ENCODE assay signal across 18 cellular contexts in the genomic region with DNA sequence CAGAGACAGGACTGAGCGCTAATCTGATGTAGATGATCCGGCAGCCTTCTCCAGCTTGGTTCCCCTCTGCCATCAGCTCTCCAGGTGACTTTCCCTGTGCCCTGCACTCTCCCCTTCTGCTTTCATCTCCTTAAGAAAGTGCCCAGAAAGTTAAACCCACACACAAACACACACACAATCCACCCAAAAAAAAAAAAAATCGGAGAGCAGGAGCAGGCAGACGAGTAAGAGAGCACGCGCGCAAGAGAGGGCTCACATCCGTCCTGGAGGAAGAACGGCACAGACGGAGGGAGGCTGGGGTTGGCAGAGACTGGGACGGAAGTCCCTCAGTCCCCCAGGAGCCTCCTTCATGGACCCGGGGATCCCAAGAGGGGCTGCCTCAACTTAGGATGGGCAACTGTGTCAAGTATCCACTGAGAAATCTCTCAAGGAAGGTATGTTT. TPM values are rescaled to one million over a fixed set of nuclear protein-coding genes. Genes with fewer than 3 reads are reported as not detected.
A peak's percentile ranks its signal among the peaks of the same experiment; 100 is the strongest.
DNase-seq lines count a peak whose midpoint lies in the region; ATAC-seq, FAIRE-seq and TF ChIP-seq lines count a peak whose summit lies in the region.
"Had no signal": no experiment of that assay in that cellular context is flagged by ENCODE, and none has a peak within 500 bp of the region (broad histone marks: within the 10 kb centered on the region; RNA-seq: fewer than 3 reads in every experiment).

No MANE protein-coding gene starts in this region.

- H3K4me3 Mint-ChIP-seq in nephron progenitor cell = no peak overlapping the region

- no peaks in the 10 kb centered on the region for H3K9me3 Mint-ChIP-seq in nephron progenitor cell
- H3K9me3 Mint-ChIP-seq: activated CD4-positive, alpha-beta T cell treated with anti-CD3 and anti-CD28 coated beads, Interleukin-2, amount 10 ng/mL, durations not matched to agents 24 days and 14 days had no signal

- no peak for DNase-seq in GM19239 (ENCODE audit: insufficient read length, low spot score)
- DNase-seq in SJCRH30 = peak in 1 of 2 experiments; percentile 14
- peak; percentile 14 for DNase-seq in lower lobe of right lung
- DNase-seq in nephron progenitor cell = no peak
- no peak for DNase-seq in stimulated activated naive CD4-positive, alpha-beta T cell treated with Interleukin-2 at 50 U/mL for 16 hours (lab: John Stamatoyannopoulos, UW)
- DNase-seq: activated CD4-positive, alpha-beta T cell treated with anti-CD3 and anti-CD28 coated beads, Interleukin-2, amount 10 ng/mL, durations not matched to agents 24 days and 14 days; DMS153; NCI-H2227 treated with DMSO at 0.1 percent for 48 hours; stimulated activated CD4-positive, alpha-beta T cell treated with anti-CD3 and anti-CD28 coated beads, Interleukin-1b, Interleukin-23, amount 100 ng/mL, for 48 hours had no signal

- H3K4me3 ChIP-seq in SJCRH30 (peak overlapping the region; percentile 50), lower lobe of right lung (no peak overlapping the region)
- H3K4me3 ChIP-seq: GM23248 had no signal

- H3K27ac ChIP-seq in SJCRH30 (no peak overlapping the region), lower lobe of right lung (no peak overlapping the region), temporal lobe (ENCODE audit: low read depth, low read length) (peak overlapping the region; percentile 79)
- H3K27ac ChIP-seq: GM23248, HL-60 had no signal

- H3K4me1 ChIP-seq in SJCRH30 = no peaks in the 10 kb centered on the region
- peaks cover 15% of the 10 kb centered on the region for H3K4me1 ChIP-seq in lower lobe of right lung

- H3K27me3 ChIP-seq in SJCRH30 (no peaks in the 10 kb centered on the region), lower lobe of right lung (ENCODE audit: low read depth) (peaks cover 32% of the 10 kb centered on the region)
- H3K27me3 ChIP-seq: ascending aorta had no signal

- intact Hi-C loops in lower lobe of right lung (cut with DNase I) = no loop called here

- ATAC-seq in lower lobe of right lung (no peak), HG02642 (IDR thresholded peaks at IDR 0.05; ENCODE audit: poor library complexity, unreplicated experiment) (no peak)

- H3K9me3 ChIP-seq in SJCRH30 (replicated peaks) (no peaks in the 10 kb centered on the region), lower lobe of right lung (no peaks in the 10 kb centered on the region)
- H3K9me3 ChIP-seq: ascending aorta had no signal

- H3K36me3 ChIP-seq in SJCRH30 (no peaks in the 10 kb centered on the region), lower lobe of right lung (no peaks in the 10 kb centered on the region)
- H3K36me3 ChIP-seq: ascending aorta had no signal

- H3K27ac Mint-ChIP-seq in nephron progenitor cell = no peak overlapping the region
- H3K27ac Mint-ChIP-seq: activated CD4-positive, alpha-beta T cell treated with anti-CD3 and anti-CD28 coated beads, Interleukin-2, amount 10 ng/mL, durations not matched to agents 24 days and 14 days had no signal

- no peak for TF ChIP-seq CTCF in lower lobe of right lung (IDR thresholded peaks at IDR 0.05)
- TF ChIP-seq CTCF in nephron progenitor cell (IDR thresholded peaks at IDR 0.05) = no peak

- no peaks in the 10 kb centered on the region for H3K36me3 Mint-ChIP-seq in nephron progenitor cell (ENCODE audit: low read depth)

- peaks cover 71% of the 10 kb centered on the region for H3K4me1 Mint-ChIP-seq in nephron progenitor cell

- H3K27me3 Mint-ChIP-seq in nephron progenitor cell (ENCODE audit: low read depth, poor library complexity) = peaks cover 29% of the 10 kb centered on the region

- FAIRE-seq in GM19239 (lab: Jason Lieb, UNC) = peak; percentile 23
- FAIRE-seq: colon had no signal

RNA-seq across cellular contexts. Expression of gene CABP1, which starts 9.8 kb away (rescaled TPM):
- total RNA-seq in SJCRH30 (2014; rRNA removed; shearing (Covaris generic)) = 1.7 and 2.7 TPM in 2 replicates
- total RNA-seq in lower lobe of right lung (0.30 TPM), temporal lobe (1.5 TPM)
- total RNA-seq: fibroblast of villous mesenchyme, GM23248, mononuclear cell, RPMI7951 had no signal

RNA-seq across cellular contexts. Expression of gene MLEC, which starts 36.7 kb away (rescaled TPM):
- 77.7 and 83.1 TPM in 2 replicates for total RNA-seq in SJCRH30 (2014; rRNA removed; shearing (Covaris generic))
- total RNA-seq in lower lobe of right lung (98.1 TPM), temporal lobe (31.7 TPM)

RNA-seq across cellular contexts. Expression of gene UNC119B, which starts 60.0 kb away (rescaled TPM):
- 16.9 and 20.2 TPM in 2 replicates for total RNA-seq in SJCRH30 (2014; rRNA removed; shearing (Covaris generic))
- total RNA-seq in lower lobe of right lung (27.1 TPM), temporal lobe (16.5 TPM)
